ENCODE assay signal across 25 cellular contexts in genomic region chr2:149184994-149185393, GRCh38.
DNase-seq lines count a peak whose midpoint lies in the region; FAIRE-seq and TF ChIP-seq lines count a peak whose summit lies in the region.
"Had no signal": no experiment of that assay in that cellular context is flagged by ENCODE, and none has a peak within 500 bp of the region (broad histone marks: within the 10 kb centered on the region; RNA-seq: fewer than 3 reads in every experiment).

No MANE protein-coding gene starts in this region.

- no peak for FAIRE-seq in D721Med (lab: Jason Lieb, UNC)
- FAIRE-seq: colon, endothelial cell of umbilical vein, GM12891 had no signal

- no peaks in the 10 kb centered on the region for H3K36me3 ChIP-seq in MG63
- H3K36me3 ChIP-seq: adrenal gland, brain microvascular endothelial cell, gastrocnemius medialis had no signal

- no peaks in the 10 kb centered on the region for H3K27me3 ChIP-seq in MG63
- H3K27me3 ChIP-seq: adrenal gland, brain microvascular endothelial cell, gastrocnemius medialis had no signal

- no peak overlapping the region for H3K4me3 ChIP-seq in MG63
- H3K4me3 ChIP-seq: adrenal gland, gastrocnemius medialis had no signal

- peak; percentile 11 for TF ChIP-seq CTCF in D721Med (IDR thresholded peaks at IDR 0.05; ENCODE audit: insufficient read depth, missing control alignments)

- H3K9me3 ChIP-seq in MG63: no peaks in the 10 kb centered on the region
- H3K9me3 ChIP-seq: adrenal gland, gastrocnemius medialis had no signal

- DNase-seq in DMS53 (lab: John Stamatoyannopoulos, UW) (peak; percentile 0), DMS53 treated with DMSO at 0.1 percent for 48 hours (lab: John Stamatoyannopoulos, UW; ENCODE audit: unreplicated experiment) (no peak), D721Med (ENCODE audit: insufficient read length, low spot score) (no peak), NCI-H524 (lab: John Stamatoyannopoulos, UW) (peak; percentile 61 to 86), left kidney (ENCODE audit: low read depth, low spot score) (peak; percentile 32), hippocampal formation (lab: John Stamatoyannopoulos, UW) (no peak), MG63 (no peak)
- DNase-seq in activated effector memory CD4-positive, alpha-beta T cell treated with Interleukin-2 at 50 U/mL for 16 hours: no peak
- DNase-seq: 8988T; activated CD4-positive, alpha-beta memory T cell treated with anti-CD3 and anti-CD28 coated beads for 36 hours; activated CD8-positive, alpha-beta memory T cell treated with anti-CD3 and anti-CD28 coated beads, Interleukin-2, amount 50 U/mL, for 4 hours; activated naive CD4-positive, alpha-beta T cell treated with anti-CD3 and anti-CD28 coated beads, Interleukin-2, amount 10 ng/mL, durations not matched to agents 7 days and 5 days; brain microvascular endothelial cell; gastrocnemius medialis; KBM-7; mammary epithelial cell; NCI-H1105; NCI-H187; PC-3; T-helper 2 cell; trophoblast cell had no signal

Comparison
In these comparisons a context has a peak if more than half of its experiments do, and no peak if none do; other contexts are left out.
1. DNase-seq: peak in DMS53 (single experiment), NCI-H524 (2 of 2) and left kidney (single experiment); none in DMS53 treated with DMSO at 0.1 percent for 48 hours (single experiment), D721Med (single experiment), activated effector memory CD4-positive, alpha-beta T cell treated with Interleukin-2 at 50 U/mL for 16 hours (single experiment), hippocampal formation (0 of 2) and MG63 (single experiment).